ENCODE assay signal across 2 cellular contexts in genomic region chr11:67732045-67732787, GRCh38.
TF ChIP-seq lines count a peak whose summit lies in the region.

No MANE protein-coding gene starts in this region.

TF ChIP-seq in HCT116, 20 proteins besides CTCF, POLR2A, EP300 and RAD21 (continued from another document):
- no peak for TF ChIP-seq REST (IDR thresholded peaks at IDR 0.05; ENCODE audit: low read depth)
- no peak for TF ChIP-seq ELF1 (IDR thresholded peaks at IDR 0.05; ENCODE audit: borderline replicate concordance, low read depth)
- no peak for TF ChIP-seq ZNF274 (IDR thresholded peaks at IDR 0.05; ENCODE audit: low read depth, low read length)
- no peak for TF ChIP-seq EGR1 (IDR thresholded peaks at IDR 0.05; ENCODE audit: low read depth)
- no peak for TF ChIP-seq EZH2phosphoT487 (IDR thresholded peaks at IDR 0.05; ENCODE audit: borderline replicate concordance)
- TF ChIP-seq ZBTB33 (IDR thresholded peaks at IDR 0.05; ENCODE audit: extremely low read depth, insufficient replicate concordance, low read length): no peak
- no peak for TF ChIP-seq TCF7L2 (IDR thresholded peaks at IDR 0.05; ENCODE audit: borderline replicate concordance, extremely low read depth, insufficient read depth, insufficient read length)
- no peak for TF ChIP-seq JUND (IDR thresholded peaks at IDR 0.05)

TF ChIP-seq in H1, 55 proteins besides CTCF, POLR2A, EP300 and RAD21 (continued from another document):
- peak; percentile 41 for TF ChIP-seq KDM4A (IDR thresholded peaks at IDR 0.05; ENCODE audit: low read depth, low read length, severe bottlenecking)
